In genomic region chr17:38349097-38349904, GRCh38 we compare ENCODE assay signal across 7 cellular contexts. TPM values are rescaled to one million over a fixed set of nuclear protein-coding genes. Genes with fewer than 3 reads are reported as not detected.
DNase-seq lines count a peak whose midpoint lies in the region; ATAC-seq and TF ChIP-seq lines count a peak whose summit lies in the region.

No MANE protein-coding gene starts in this region.

- H3K9me2 ChIP-seq in GM23248 (ENCODE audit: insufficient read depth): no peaks in the 10 kb centered on the region

- H3K27ac ChIP-seq in GM23248: no peak overlapping the region

- DNase-seq in GM23248 (peak; percentile 86), NCI-H2171 (lab: John Stamatoyannopoulos, UW) (peak; percentile 68), UCSD-AML1 (lab: John Stamatoyannopoulos, UW; ENCODE audit: unreplicated experiment) (peak; percentile 83), iPS-NIHi7 (ENCODE audit: extremely low spot score) (peak; percentile 76)
- DNase-seq in stimulated activated CD4-positive, alpha-beta T cell treated with anti-CD3 and anti-CD28 coated beads, Interleukin-12 subunit alpha, Interleukin-12 subunit beta, amount 100 ng/mL, for 48 hours (ENCODE audit: low read depth in 2 of 3, low spot score in 1 of 3): peak; percentile 77 to 91 (median 77)

- H4K20me1 ChIP-seq in GM23248 (ENCODE audit: insufficient read depth): no peaks in the 10 kb centered on the region

- H3F3A ChIP-seq in GM23248 (ENCODE audit: insufficient read depth): no peaks in the 10 kb centered on the region

- peaks cover 2% of the 10 kb centered on the region for H3K27me3 Mint-ChIP-seq in brain

- TF ChIP-seq CTCF in brain (conservative IDR thresholded peaks at IDR 0.05): peak; percentile 84 to 86

- H3K27me3 ChIP-seq in GM23248 (replicated peaks; ENCODE audit: insufficient read depth): no peaks in the 10 kb centered on the region

- no peaks in the 10 kb centered on the region for H3K36me3 ChIP-seq in GM23248 (ENCODE audit: low read depth)

- in situ Hi-C loops in GM23248 (cut with MboI): loop anchor here (5.0 kb wide), 1 partner anchor 58 kb away; no protein-coding TSS in a partner anchor

- H2AFZ ChIP-seq in GM23248: no peak overlapping the region

- H3K4me1 ChIP-seq in GM23248 (ENCODE audit: insufficient read depth): peaks cover 12% of the 10 kb centered on the region

- H3K4me3 ChIP-seq in GM23248: no peak overlapping the region

- whole genome bisulfite sequencing in GM23248 (ENCODE audit: low coverage in 1 of 2, low lambda C conversion rate in 2 of 2, missing lambda C conversion rate in 2 of 2), 2 experiments: 30 to 31% methylated on average over 10 of the region's 10 CpGs

- peak overlapping the region in 4 of 5 experiments; percentile 3 to 95 (median 32) for H3K4me3 Mint-ChIP-seq in brain

- H3K79me2 ChIP-seq in GM23248 (ENCODE audit: insufficient read depth): peaks cover 22% of the 10 kb centered on the region

- no peak for ATAC-seq in GM21360 (IDR thresholded peaks at IDR 0.05; ENCODE audit: unreplicated experiment)

- H3K27ac Mint-ChIP-seq in brain: peak overlapping the region; percentile 37 to 99 (median 70)

- H3K9ac ChIP-seq in GM23248: no peak overlapping the region

- H3K36me3 Mint-ChIP-seq in brain: no peaks in the 10 kb centered on the region

- H3K4me2 ChIP-seq in GM23248 (ENCODE audit: unreplicated experiment): no peak overlapping the region

- H3K9me3 Mint-ChIP-seq in brain: no peaks in the 10 kb centered on the region

- H3K9me3 ChIP-seq in GM23248 (ENCODE audit: low read depth): no peaks in the 10 kb centered on the region

- H3K4me1 Mint-ChIP-seq in brain: peaks cover 46% of the 10 kb centered on the region

RNA-seq across cellular contexts. Expression of gene SOCS7, which starts 2.3 kb away (rescaled TPM):
- total RNA-seq in GM23248 (2014; rRNA removed; shearing (Covaris generic)): 6.8 and 9.9 TPM in 2 replicates
- 1.3 TPM in 2 replicates for polyA plus RNA-seq in GM23248 (2016; fragmentation: Nextera tagmentation; extraction: Ambion mirVana)
- polyA plus RNA-seq in brain (ENCODE audit: insufficient read depth, low read depth, low replicate concordance): 35.3 TPM

RNA-seq across cellular contexts. Expression of gene GPR179, which starts 5.5 kb away (rescaled TPM):
- not detected in 2 replicates for total RNA-seq in GM23248 (2014; rRNA removed; shearing (Covaris generic))
- not detected in 2 replicates for polyA plus RNA-seq in GM23248 (2016; fragmentation: Nextera tagmentation; extraction: Ambion mirVana)
- polyA plus RNA-seq in brain (ENCODE audit: insufficient read depth, low read depth, low replicate concordance): 1.2 TPM

RNA-seq across cellular contexts. Expression of gene MRPL45, which starts 52.3 kb away (rescaled TPM):
- total RNA-seq in GM23248 (2014; rRNA removed; shearing (Covaris generic)): 30.0 and 42.6 TPM in 2 replicates
- polyA plus RNA-seq in GM23248 (2016; fragmentation: Nextera tagmentation; extraction: Ambion mirVana): 29.5 and 32.0 TPM in 2 replicates
- polyA plus RNA-seq in brain (ENCODE audit: insufficient read depth, low read depth, low replicate concordance): 44.3 TPM

Comparison
In these comparisons a context has a peak if more than half of its experiments do, and no peak if none do; other contexts are left out.
1. RNA of gene SOCS7, which starts 2.3 kb away (polyA plus RNA-seq): 35.3 TPM in brain (single experiment); 1.3 TPM in GM23248; every median in the first group is over 10 times any median in the second.
2. Peak in every context shown above with its lines, with median percentiles within 50 percentile points of each other: DNase-seq.